In the genomic region with DNA sequence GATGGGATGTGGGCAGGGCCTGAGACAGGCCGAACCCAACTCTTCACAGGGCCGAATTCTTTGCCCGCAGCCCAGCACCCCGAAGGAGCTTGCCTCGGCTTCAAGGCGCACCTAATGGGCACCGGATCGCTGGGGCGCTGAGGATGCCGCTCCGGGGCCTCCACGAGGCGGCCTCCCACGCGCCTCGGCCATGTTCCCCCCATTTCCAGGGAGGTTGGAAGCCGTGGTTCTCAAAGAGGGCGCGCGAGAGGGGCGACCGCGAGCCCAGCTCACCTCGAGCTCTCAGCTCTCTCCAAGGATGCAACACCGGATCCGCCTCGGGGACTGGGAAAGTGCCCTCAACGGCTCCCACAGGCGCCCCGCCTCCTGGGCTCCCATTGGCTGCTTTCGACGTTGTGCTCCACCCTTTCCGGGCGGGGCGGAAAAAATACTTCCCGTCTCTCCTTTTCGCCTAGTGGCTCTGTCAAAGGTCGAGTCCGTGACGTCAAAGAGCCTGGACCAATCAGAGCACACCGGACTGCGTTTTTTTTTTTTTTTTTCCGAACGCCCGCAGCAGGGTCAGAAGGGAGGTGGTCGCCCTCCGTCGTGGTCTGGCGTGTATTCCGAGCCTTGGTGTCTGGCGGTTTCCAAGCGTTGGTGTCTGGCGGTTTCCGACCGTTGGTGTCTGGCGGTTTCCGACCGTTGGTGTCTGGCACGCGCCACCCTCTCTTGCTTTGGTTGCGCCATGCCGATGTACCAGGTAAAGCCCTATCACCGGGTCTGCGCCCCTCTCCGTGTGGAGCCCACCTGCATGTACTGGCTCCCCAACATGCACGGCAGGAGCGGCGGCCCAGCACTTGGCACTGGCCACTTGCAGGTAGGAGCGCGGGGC, we compare ENCODE assay signal across 8 cellular contexts. TPM values are rescaled to one million over a fixed set of nuclear protein-coding genes. Genes with fewer than 3 reads are reported as not detected.
DNase-seq lines count a peak whose midpoint lies in the region; ATAC-seq and TF ChIP-seq lines count a peak whose summit lies in the region.
"Not testable (repeated sequence)": the region's sequence is repeated elsewhere in the genome, so short reads cannot be mapped to it uniquely, and the experiment has no call there.

No MANE protein-coding gene starts in this region.

- not testable (repeated sequence) for H3K36me3 Mint-ChIP-seq in CD8-positive, alpha-beta T cell; activated naive CD4-positive, alpha-beta T cell treated with anti-CD3 and anti-CD28 coated beads for 36 hours (ENCODE audit: low read depth)

- H3K9me3 ChIP-seq in CD8-positive, alpha-beta T cell (ENCODE audit: low read length); esophagus muscularis mucosa: not testable (repeated sequence)

- H3K4me1 ChIP-seq in CD8-positive, alpha-beta T cell (ENCODE audit: insufficient read depth, low read length); esophagus muscularis mucosa: not testable (repeated sequence)

- POLR2A ChIA-PET in CD8-positive, alpha-beta T cell (lab: Charles Lee), result not testable (repeated sequence)

- TF ChIP-seq CTCF in CD8-positive, alpha-beta T cell (IDR thresholded peaks at IDR 0.05); esophagus muscularis mucosa (IDR thresholded peaks at IDR 0.05): not testable (repeated sequence)

- not testable (repeated sequence) for TF ChIP-seq EP300 in esophagus muscularis mucosa (IDR thresholded peaks at IDR 0.05)

- not testable (repeated sequence) for H3K36me3 ChIP-seq in CD8-positive, alpha-beta T cell (ENCODE audit: insufficient read depth, low read length); esophagus muscularis mucosa

- peak overlapping the region; percentile 48 for H3K27ac ChIP-seq in CD8-positive, alpha-beta T cell (ENCODE audit: low read depth, low read length)
- H3K27ac ChIP-seq in esophagus muscularis mucosa (replicated peaks in 1 of 4), result peak overlapping the region in 3 of 4 donors; percentile 71 to 75 (median 74)

- peak overlapping the region; percentile 86 for H3K4me3 Mint-ChIP-seq in CD8-positive, alpha-beta T cell
- H3K4me3 Mint-ChIP-seq in activated naive CD4-positive, alpha-beta T cell treated with anti-CD3 and anti-CD28 coated beads for 36 hours, result peak overlapping the region; percentile 45

- not testable (repeated sequence) for H3K4me1 Mint-ChIP-seq in CD8-positive, alpha-beta T cell (ENCODE audit: low read depth); activated naive CD4-positive, alpha-beta T cell treated with anti-CD3 and anti-CD28 coated beads for 36 hours (ENCODE audit: low read depth)

- H3K27me3 Mint-ChIP-seq in CD8-positive, alpha-beta T cell (ENCODE audit: low read depth); activated naive CD4-positive, alpha-beta T cell treated with anti-CD3 and anti-CD28 coated beads for 36 hours (ENCODE audit: low read depth): not testable (repeated sequence)

- ATAC-seq in CD8-positive, alpha-beta T cell, result peak; percentile 80
- ATAC-seq in GM21447 (IDR thresholded peaks at IDR 0.05; ENCODE audit: unreplicated experiment), result peak; percentile 74
- peak; percentile 77 for ATAC-seq in HG03354 (IDR thresholded peaks at IDR 0.05; ENCODE audit: poor library complexity, severe bottlenecking, unreplicated experiment)

- no CpG with 5 or more reads among the region's 70 CpGs for WGBS in esophagus muscularis mucosa

- peak overlapping the region; percentile 95 for H3K27ac Mint-ChIP-seq in CD8-positive, alpha-beta T cell
- H3K27ac Mint-ChIP-seq in activated naive CD4-positive, alpha-beta T cell treated with anti-CD3 and anti-CD28 coated beads for 36 hours, result not testable (repeated sequence)

- CTCF ChIA-PET in CD8-positive, alpha-beta T cell (lab: Charles Lee); activated naive CD4-positive, alpha-beta T cell treated with anti-CD3 and anti-CD28 coated beads for 36 hours (lab: Charles Lee): not testable (repeated sequence)

- H3K27me3 ChIP-seq in CD8-positive, alpha-beta T cell (ENCODE audit: insufficient read depth, low read length); esophagus muscularis mucosa: not testable (repeated sequence)

- TF ChIP-seq POLR2A in esophagus muscularis mucosa (IDR thresholded peaks at IDR 0.05; ENCODE audit: low read depth), result not testable (repeated sequence)

- not testable (repeated sequence) for H3K4me3 ChIP-seq in CD8-positive, alpha-beta T cell (ENCODE audit: low read depth, low read length)
- peak overlapping the region; percentile 35 to 50 (median 44) for H3K4me3 ChIP-seq in esophagus muscularis mucosa

- intact Hi-C loops in CD8-positive, alpha-beta T cell (cut with DNase I, micrococcal nuclease); activated naive CD4-positive, alpha-beta T cell treated with anti-CD3 and anti-CD28 coated beads for 36 hours (cut with micrococcal nuclease); esophagus muscularis mucosa (cut with DNase I): not testable (repeated sequence)

- not testable (repeated sequence) for H3K9me3 Mint-ChIP-seq in CD8-positive, alpha-beta T cell; activated naive CD4-positive, alpha-beta T cell treated with anti-CD3 and anti-CD28 coated beads for 36 hours

- peak; percentile 0 to 67 (median 20) for DNase-seq in CD8-positive, alpha-beta T cell
- peak; percentile 40 for DNase-seq in T-helper 22 cell (ENCODE audit: low read depth)
- DNase-seq in activated naive CD4-positive, alpha-beta T cell treated with anti-CD3 and anti-CD28 coated beads for 36 hours, result peak; percentile 15
- DNase-seq in esophagus muscularis mucosa (ENCODE audit: extremely low spot score), result not testable (repeated sequence)
- DNase-seq in mucosa of gallbladder (ENCODE audit: low spot score), result peak; percentile 11
- peak in 2 of 3 experiments; percentile 0 to 44 for DNase-seq in stimulated activated CD4-positive, alpha-beta T cell treated with anti-CD3 and anti-CD28 coated beads, TNF-alpha, amount 100 ng/mL, for 24 hours (ENCODE audit: low read depth in 3 of 3)

RNA-seq across cellular contexts. Expression of gene TRIM73, which starts 36.5 kb away (rescaled TPM):
- 10 to 100 TPM; 16.6 to 21.8 TPM for total RNA-seq in CD8-positive, alpha-beta T cell
- 1 to 10 TPM; 2.6 to 3.0 TPM for total RNA-seq in activated naive CD4-positive, alpha-beta T cell treated with anti-CD3 and anti-CD28 coated beads for 36 hours
- total RNA-seq in esophagus muscularis mucosa, result 1 to 10 TPM in 1 of 4 donors, under 1 TPM in 3; 0.69 to 1.7 (median 0.77) TPM
- total RNA-seq in mucosa of gallbladder, result 6.0 TPM
